In the genomic region with DNA sequence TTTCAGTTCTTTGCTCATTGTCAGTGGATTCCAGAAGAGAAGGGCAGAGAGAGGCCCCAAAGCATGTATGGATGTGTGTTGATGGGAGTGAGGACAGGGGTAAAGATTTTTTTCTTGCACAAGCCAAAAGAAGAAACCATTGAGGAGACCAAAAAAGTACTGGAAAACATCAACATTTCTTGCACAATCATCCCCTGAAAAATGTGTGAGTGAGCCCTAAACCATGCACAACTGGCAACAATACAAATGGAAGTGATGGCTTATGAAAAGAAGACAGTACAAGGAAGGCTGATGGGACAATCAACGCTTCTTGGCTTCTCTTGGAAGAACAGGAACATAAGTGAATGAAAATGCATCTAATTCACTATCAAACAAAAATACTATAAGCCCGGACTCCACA, we compare ENCODE assay signal across 10 cellular contexts. TPM values are rescaled to one million over a fixed set of nuclear protein-coding genes. Genes with fewer than 3 reads are reported as not detected.
DNase-seq lines count a peak whose midpoint lies in the region; ATAC-seq, FAIRE-seq and TF ChIP-seq lines count a peak whose summit lies in the region.
"Had no signal": no experiment of that assay in that cellular context is flagged by ENCODE, and none has a peak within 500 bp of the region (broad histone marks: within the 10 kb centered on the region; RNA-seq: fewer than 3 reads in every experiment).

No MANE protein-coding gene starts in this region.

- H3K4me3 ChIP-seq in right atrium auricular region, result no peak overlapping the region
- H3K4me3 ChIP-seq in esophagus muscularis mucosa, result no peak overlapping the region
- H3K4me3 ChIP-seq in SJCRH30, result no peak overlapping the region

- peak overlapping the region; percentile 66 to 98 for H3K27ac ChIP-seq in right atrium auricular region
- H3K27ac ChIP-seq in esophagus muscularis mucosa (replicated peaks in 1 of 4), result peak overlapping the region; percentile 67 to 98 (median 77)
- H3K27ac ChIP-seq in SJCRH30, result no peak overlapping the region

- TF ChIP-seq POLR2A in esophagus muscularis mucosa (IDR thresholded peaks at IDR 0.05; ENCODE audit: low read depth), result no peak

- H3K27ac Mint-ChIP-seq in osteocyte (ENCODE audit: unreplicated experiment), result peak overlapping the region; percentile 62

- no peaks in the 10 kb centered on the region for H3K27me3 Mint-ChIP-seq in osteocyte (ENCODE audit: unreplicated experiment)

- TF ChIP-seq EP300 in esophagus muscularis mucosa (IDR thresholded peaks at IDR 0.05), result no peak

- no peaks in the 10 kb centered on the region for H3K9me3 Mint-ChIP-seq in osteocyte (ENCODE audit: unreplicated experiment)
- H3K9me3 Mint-ChIP-seq: immature natural killer cell had no signal

- intact Hi-C loops in Right ventricle myocardium superior (cut with DNase I), result no loop called here
- intact Hi-C loops in esophagus muscularis mucosa (cut with DNase I), result no loop called here

- no peak for FAIRE-seq in RCC 7860 (lab: Jason Lieb, UNC)

- H3K27me3 ChIP-seq in right atrium auricular region, result no peaks in the 10 kb centered on the region
- no peaks in the 10 kb centered on the region for H3K27me3 ChIP-seq in esophagus muscularis mucosa
- no peaks in the 10 kb centered on the region for H3K27me3 ChIP-seq in SJCRH30

- DNase-seq in right atrium auricular region (ENCODE audit: low spot score) (no peak), Right ventricle myocardium superior (no peak), esophagus muscularis mucosa (ENCODE audit: extremely low spot score) (no peak), osteocyte (ENCODE audit: extremely low spot score, unreplicated experiment) (no peak), SJCRH30 (no peak), RCC 7860 (ENCODE audit: low spot score) (no peak), COLO829 (ENCODE audit: low spot score) (no peak), cerebellar cortex (ENCODE audit: low spot score) (no peak)
- DNase-seq: immature natural killer cell, NCI-H2171 treated with DMSO at 0.1 percent for 48 hours had no signal

- H3K36me3 Mint-ChIP-seq in osteocyte (ENCODE audit: unreplicated experiment), result no peaks in the 10 kb centered on the region
- H3K36me3 Mint-ChIP-seq: immature natural killer cell had no signal

- H3K4me1 ChIP-seq in right atrium auricular region, result peaks cover 0 to 36% of the 10 kb centered on the region in 2 donors
- peaks cover 30 to 63% (median 47%) of the 10 kb centered on the region in 4 donors for H3K4me1 ChIP-seq in esophagus muscularis mucosa
- H3K4me1 ChIP-seq in SJCRH30, result no peaks in the 10 kb centered on the region

- H3K36me3 ChIP-seq in right atrium auricular region (no peaks in the 10 kb centered on the region), esophagus muscularis mucosa (no peaks in the 10 kb centered on the region), SJCRH30 (no peaks in the 10 kb centered on the region)

- no peak for TF ChIP-seq CTCF in right atrium auricular region (IDR thresholded peaks at IDR 0.05)
- TF ChIP-seq CTCF in esophagus muscularis mucosa (IDR thresholded peaks at IDR 0.05), result no peak
- TF ChIP-seq CTCF in osteocyte (IDR thresholded peaks at IDR 0.05), result no peak

- 51% methylated on average over 2 of the region's 2 CpGs for WGBS in esophagus muscularis mucosa

- H3K9me3 ChIP-seq in right atrium auricular region (no peaks in the 10 kb centered on the region), esophagus muscularis mucosa (no peaks in the 10 kb centered on the region), SJCRH30 (replicated peaks) (no peaks in the 10 kb centered on the region)

- ATAC-seq in Right ventricle myocardium superior (ENCODE audit: poor library complexity), result no peak

- no peak overlapping the region for H3K4me3 Mint-ChIP-seq in osteocyte (ENCODE audit: unreplicated experiment)
- H3K4me3 Mint-ChIP-seq: immature natural killer cell had no signal

- peaks cover 57% of the 10 kb centered on the region for H3K4me1 Mint-ChIP-seq in osteocyte (ENCODE audit: unreplicated experiment)

RNA-seq across cellular contexts. Expression of gene SMAD7, which starts 5.6 kb away (rescaled TPM):
- total RNA-seq in right atrium auricular region (10 to 100 TPM; 55.1 to 98.1 TPM), Right ventricle myocardium superior (14.0 TPM), esophagus muscularis mucosa (10 to 100 TPM; 22.5 to 54.9 (median 40.0) TPM), osteocyte (53.6 and 55.8 TPM in 2 replicates)
- 3.0 and 3.2 TPM in 2 replicates for total RNA-seq in SJCRH30 (2014; rRNA removed; shearing (Covaris generic))
